ENCODE assay signal across 8 cellular contexts in genomic region chr6:52574709-52575489, GRCh38. TPM values are rescaled to one million over a fixed set of nuclear protein-coding genes. Genes with fewer than 3 reads are reported as not detected.
A peak's percentile ranks its signal among the peaks of the same experiment; 100 is the strongest.
DNase-seq lines count a peak whose midpoint lies in the region; ATAC-seq and TF ChIP-seq lines count a peak whose summit lies in the region.

No MANE protein-coding gene starts in this region.

- H3K36me3 ChIP-seq in KOPT-K1 (ENCODE audit: insufficient read depth, low read length), result no peaks in the 10 kb centered on the region
- no peaks in the 10 kb centered on the region for H3K36me3 ChIP-seq in skeletal muscle tissue (ENCODE audit: control insufficient read depth in 3 of 3, insufficient read depth in 3 of 3, low read length in 3 of 3)

- peak overlapping the region; percentile 34 to 96 (median 76) for H3K4me3 ChIP-seq in skeletal muscle tissue (ENCODE audit: low read length in 3 of 3)

- ATAC-seq in GM21723 (IDR thresholded peaks at IDR 0.05; ENCODE audit: unreplicated experiment), result peak; percentile 52
- ATAC-seq in activated CD8-positive, alpha-beta memory T cell treated with anti-CD3 and anti-CD28 coated beads, Interleukin-2, amount 10 ng/mL, durations not matched to agents 7 days and 5 days, result peak; percentile 55
- ATAC-seq in foreskin keratinocyte, result no peak

- no peak for TF ChIP-seq CTCF in foreskin keratinocyte (conservative IDR thresholded peaks at IDR 0.05)

- H3K27me3 ChIP-seq in skeletal muscle tissue (ENCODE audit: control insufficient read depth in 3 of 3, insufficient read depth in 3 of 3, low read length in 3 of 3), result no peaks in the 10 kb centered on the region
- no peaks in the 10 kb centered on the region for H3K27me3 ChIP-seq in foreskin keratinocyte

- peak overlapping the region; percentile 35 for H3K27ac ChIP-seq in KOPT-K1 (ENCODE audit: low read depth, low read length, poor library complexity, severe bottlenecking)
- peak overlapping the region; percentile 25 for H3K27ac ChIP-seq in skeletal muscle tissue (ENCODE audit: low read depth, low read length)
- H3K27ac ChIP-seq in foreskin keratinocyte, result no peak overlapping the region

- H3K27me3 Mint-ChIP-seq in activated CD8-positive, alpha-beta memory T cell treated with anti-CD3 and anti-CD28 coated beads, Interleukin-2, amount 10 ng/mL, durations not matched to agents 7 days and 5 days, result peaks cover 28% of the 10 kb centered on the region

- peaks cover 35 to 45% (median 41%) of the 10 kb centered on the region in 3 donors for H3K4me1 ChIP-seq in skeletal muscle tissue (ENCODE audit: control insufficient read depth in 3 of 3, insufficient read depth in 3 of 3, low read length in 3 of 3)
- H3K4me1 ChIP-seq in foreskin keratinocyte, result peaks cover 18% of the 10 kb centered on the region

- peak overlapping the region; percentile 27 for H3K27ac Mint-ChIP-seq in activated CD8-positive, alpha-beta memory T cell treated with anti-CD3 and anti-CD28 coated beads, Interleukin-2, amount 10 ng/mL, durations not matched to agents 7 days and 5 days

- H3K36me3 Mint-ChIP-seq in activated CD8-positive, alpha-beta memory T cell treated with anti-CD3 and anti-CD28 coated beads, Interleukin-2, amount 10 ng/mL, durations not matched to agents 7 days and 5 days, result peaks cover 2% of the 10 kb centered on the region

- H3K9me3 ChIP-seq in KOPT-K1 (ENCODE audit: insufficient read depth, low read length, poor library complexity, severe bottlenecking) (no peaks in the 10 kb centered on the region), skeletal muscle tissue (ENCODE audit: control insufficient read depth in 3 of 3, low read length in 3 of 3) (no peaks in the 10 kb centered on the region)

- peaks cover 39% of the 10 kb centered on the region for H3K4me1 Mint-ChIP-seq in activated CD8-positive, alpha-beta memory T cell treated with anti-CD3 and anti-CD28 coated beads, Interleukin-2, amount 10 ng/mL, durations not matched to agents 7 days and 5 days

- peak; percentile 67 for DNase-seq in Daoy (ENCODE audit: low read depth)
- DNase-seq in activated CD8-positive, alpha-beta memory T cell treated with anti-CD3 and anti-CD28 coated beads, Interleukin-2, amount 10 ng/mL, durations not matched to agents 7 days and 5 days, result peak; percentile 87
- DNase-seq in fibroblast of gingiva (ENCODE audit: low read depth), result peak; percentile 61
- no peak for DNase-seq in midbrain (lab: John Stamatoyannopoulos, UW)
- DNase-seq in foreskin keratinocyte, result no peak

- H3K9me3 Mint-ChIP-seq in activated CD8-positive, alpha-beta memory T cell treated with anti-CD3 and anti-CD28 coated beads, Interleukin-2, amount 10 ng/mL, durations not matched to agents 7 days and 5 days (ENCODE audit: low read depth), result no peaks in the 10 kb centered on the region

- peak overlapping the region; percentile 72 for H3K4me3 Mint-ChIP-seq in activated CD8-positive, alpha-beta memory T cell treated with anti-CD3 and anti-CD28 coated beads, Interleukin-2, amount 10 ng/mL, durations not matched to agents 7 days and 5 days

- CTCF ChIA-PET in activated CD8-positive, alpha-beta memory T cell treated with anti-CD3 and anti-CD28 coated beads, Interleukin-2, amount 10 ng/mL, durations not matched to agents 7 days and 5 days (lab: Charles Lee), result interaction anchor here (0.7 to 3.8 kb wide), 9 partner anchors 21 to 421 kb away, joined by 3 to 26 read pairs (median 4); no protein-coding TSS in a partner anchor

- peak overlapping the region; percentile 26 to 82 (median 45) for H3K9ac ChIP-seq in skeletal muscle tissue (ENCODE audit: low read depth in 1 of 3, low read length in 3 of 3)

RNA-seq across cellular contexts. Expression of gene TRAM2, which starts 2.0 kb away (rescaled TPM):
- total RNA-seq in Daoy (2014; rRNA removed; shearing (Covaris generic)), result 31.3 and 39.1 TPM in 2 replicates
- total RNA-seq in activated CD8-positive, alpha-beta memory T cell treated with anti-CD3 and anti-CD28 coated beads, Interleukin-2, amount 10 ng/mL, durations not matched to agents 7 days and 5 days, result 1 to 10 TPM; 1.7 to 2.8 TPM
- total RNA-seq in skeletal muscle tissue (13.6 TPM), foreskin keratinocyte (23.3 and 34.9 TPM in 2 replicates)
- polyA plus RNA-seq in foreskin keratinocyte, result 7.7 and 9.1 TPM in 2 replicates

Comparison
In these comparisons a context has a peak if more than half of its experiments do, and no peak if none do; other contexts are left out.
1. DNase-seq: peak in Daoy (single experiment), activated CD8-positive, alpha-beta memory T cell treated with anti-CD3 and anti-CD28 coated beads, Interleukin-2, amount 10 ng/mL, durations not matched to agents 7 days and 5 days (single experiment) and fibroblast of gingiva (single experiment); none in midbrain (single experiment) and foreskin keratinocyte (0 of 2).